27 cellular contexts compared by ENCODE assay signal in the genomic region with DNA sequence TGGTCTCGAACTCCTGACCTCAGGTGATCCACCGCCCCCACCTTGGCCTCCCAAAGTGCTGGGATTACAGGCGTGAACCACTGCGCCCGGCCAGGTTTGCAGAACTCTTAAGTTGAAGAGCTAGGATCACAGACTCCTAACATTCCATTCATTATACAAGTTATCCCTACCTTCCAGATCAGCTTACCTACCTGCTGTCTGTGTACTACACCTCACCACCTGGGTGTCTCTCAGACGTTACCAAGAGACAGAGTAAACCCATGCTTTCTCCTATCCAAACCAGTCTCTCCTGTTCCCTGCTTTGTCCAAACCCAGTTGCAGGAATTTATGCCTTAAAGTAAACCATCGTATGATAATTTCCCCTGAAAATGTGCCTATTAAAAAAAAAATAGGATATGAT.
"Had no signal": no experiment of that assay in that cellular context is flagged by ENCODE, and none has a peak within 500 bp of the region (broad histone marks: within the 10 kb centered on the region; RNA-seq: fewer than 3 reads in every experiment).

No MANE protein-coding gene starts in this region.

- H3K9me3 ChIP-seq: esophagus squamous epithelium, gastroesophageal sphincter had no signal

- DNase-seq: activated B cell treated with CpG ODN at 0.5 μM for 24 hours; activated CD4-positive, alpha-beta T cell treated with anti-CD3 and anti-CD28 coated beads for 48 hours; activated CD4-positive, alpha-beta T cell treated with anti-CD3 and anti-CD28 coated beads, Interleukin-2, amount 50 U/mL, for 1 hour; activated CD4-positive, alpha-beta T cell treated with anti-CD3 and anti-CD28 coated beads, Interleukin-2, amount 50 U/mL, for 48 hours; activated CD8-positive, alpha-beta memory T cell treated with anti-CD3 and anti-CD28 coated beads for 24 hours; activated CD8-positive, alpha-beta T cell treated with anti-CD3 and anti-CD28 coated beads for 36 hours; activated effector memory CD4-positive, alpha-beta T cell treated with Interleukin-2 at 50 U/mL for 16 hours; activated gamma-delta T cell treated with Interleukin-2 at 50 U/mL for 16 hours; activated naive CD4-positive, alpha-beta T cell treated with anti-CD3 and anti-CD28 coated beads, Interleukin-2, amount 50 U/mL, for 16 hours; activated naive CD4-positive, alpha-beta T cell treated with Interleukin-2 at 50 U/mL for 16 hours; activated T-cell treated with anti-CD3 and anti-CD28 coated beads, Interleukin-2, amount 50 U/mL, for 4 hours; amniotic stem cell; anterior cingulate cortex; brain microvascular endothelial cell; cortex of kidney; dermis blood vessel endothelial cell; effector CD4-positive, alpha-beta T cell; effector memory CD8-positive, alpha-beta T cell; esophagus squamous epithelium; foreskin melanocyte; T-helper 2 cell had no signal

- H3K27ac ChIP-seq: brain microvascular endothelial cell, epithelial cell of prostate, esophagus squamous epithelium, gastroesophageal sphincter, VCaP had no signal

- H3K27ac Mint-ChIP-seq: activated B cell treated with CpG ODN at 0.5 μM for 24 hours; activated CD8-positive, alpha-beta T cell treated with anti-CD3 and anti-CD28 coated beads for 36 hours; activated naive CD8-positive, alpha-beta T cell; activated T-helper 17 cell treated with anti-CD3 and anti-CD28 coated beads, Interleukin-2, amount 50 U/mL, for 72 hours; effector memory CD8-positive, alpha-beta T cell had no signal

- H3K9me3 Mint-ChIP-seq: activated CD8-positive, alpha-beta T cell treated with anti-CD3 and anti-CD28 coated beads for 36 hours; activated T-cell treated with anti-CD3 and anti-CD28 coated beads, Interleukin-2, amount 50 U/mL, for 4 hours; activated T-helper 17 cell treated with anti-CD3 and anti-CD28 coated beads, Interleukin-2, amount 50 U/mL, for 72 hours; effector memory CD8-positive, alpha-beta T cell had no signal

- H3K27me3 Mint-ChIP-seq: activated B cell treated with CpG ODN at 0.5 μM for 24 hours; activated CD8-positive, alpha-beta T cell treated with anti-CD3 and anti-CD28 coated beads for 36 hours; activated naive CD8-positive, alpha-beta T cell; activated T-helper 17 cell treated with anti-CD3 and anti-CD28 coated beads, Interleukin-2, amount 50 U/mL, for 72 hours; effector memory CD8-positive, alpha-beta T cell had no signal

- H3K36me3 ChIP-seq: brain microvascular endothelial cell, gastroesophageal sphincter had no signal

- H3K27me3 ChIP-seq: brain microvascular endothelial cell, esophagus squamous epithelium, gastroesophageal sphincter had no signal

- H3K4me1 Mint-ChIP-seq: activated B cell treated with CpG ODN at 0.5 μM for 24 hours; activated T-helper 17 cell treated with anti-CD3 and anti-CD28 coated beads, Interleukin-2, amount 50 U/mL, for 72 hours had no signal

- H3K4me3 Mint-ChIP-seq: activated B cell treated with CpG ODN at 0.5 μM for 24 hours; activated CD8-positive, alpha-beta T cell treated with anti-CD3 and anti-CD28 coated beads for 36 hours; activated naive CD8-positive, alpha-beta T cell; activated T-cell treated with anti-CD3 and anti-CD28 coated beads, Interleukin-2, amount 50 U/mL, for 4 hours; activated T-helper 17 cell treated with anti-CD3 and anti-CD28 coated beads, Interleukin-2, amount 50 U/mL, for 72 hours; effector memory CD8-positive, alpha-beta T cell had no signal

- H3K4me3 ChIP-seq: esophagus squamous epithelium, gastroesophageal sphincter had no signal

- ATAC-seq: activated CD4-positive, CD25-positive, alpha-beta regulatory T cell treated with anti-CD3 and anti-CD28 coated beads, Interleukin-2, amount 50 U/mL, for 24 hours; activated CD8-positive, alpha-beta T cell treated with anti-CD3 and anti-CD28 coated beads for 36 hours; activated T-cell treated with anti-CD3 and anti-CD28 coated beads, Interleukin-2, amount 50 U/mL, for 4 hours; activated T-helper 17 cell treated with anti-CD3 and anti-CD28 coated beads, Interleukin-2, amount 50 U/mL, for 72 hours; effector memory CD8-positive, alpha-beta T cell; gastroesophageal sphincter had no signal
